1 cellular context compared by ENCODE assay signal in genomic region chr6:132122176-132122575, GRCh38.
TF ChIP-seq lines count a peak whose summit lies in the region.

No MANE protein-coding gene starts in this region.

TF ChIP-seq in endothelial cell of umbilical vein, 7 proteins besides CTCF, POLR2A, EP300 and RAD21:
- TF ChIP-seq MYC (IDR thresholded peaks at IDR 0.05; ENCODE audit: low read depth, low read length) (no peak), POLR2AphosphoS5 (IDR thresholded peaks at IDR 0.05; ENCODE audit: insufficient read depth, low read depth, low read length) (no peak), EZH2 (IDR thresholded peaks at IDR 0.05; ENCODE audit: borderline replicate concordance, low read depth, low read length, severe bottlenecking) (no peak), JUN (IDR thresholded peaks at IDR 0.05; ENCODE audit: borderline replicate concordance, insufficient read depth, insufficient read length, low read depth) (no peak), MAX (IDR thresholded peaks at IDR 0.05; ENCODE audit: insufficient read depth, insufficient read length) (no peak), GATA2 (IDR thresholded peaks at IDR 0.05; ENCODE audit: insufficient read depth, insufficient read length, low read depth, low read length) (no peak), FOS (IDR thresholded peaks at IDR 0.05; ENCODE audit: borderline replicate concordance, insufficient read depth, low read length) (no peak)
